ENCODE assay signal across 8 cellular contexts in the genomic region with DNA sequence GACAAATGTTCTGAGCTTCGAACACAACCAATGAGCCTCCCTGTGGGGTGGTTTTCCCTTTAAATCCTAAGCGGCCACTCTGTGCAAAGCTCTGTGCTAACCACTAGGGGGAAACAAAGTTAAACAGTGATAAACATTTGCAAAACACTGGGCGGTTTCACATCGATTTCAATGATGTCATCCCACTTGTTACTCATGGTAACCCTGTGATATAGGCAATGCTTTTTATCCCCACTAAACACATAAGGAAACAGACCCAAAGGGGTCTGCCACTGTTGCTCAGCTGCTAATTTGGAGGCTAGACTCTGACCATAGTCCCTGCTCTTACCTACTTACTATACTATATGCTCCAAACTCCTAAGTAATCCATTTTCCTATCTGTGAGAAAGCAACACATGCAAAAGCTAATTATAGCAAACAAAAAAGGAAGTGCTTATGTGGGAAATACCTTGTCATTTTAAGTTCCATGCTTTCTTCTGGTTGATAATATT. TPM values are rescaled to one million over a fixed set of nuclear protein-coding genes. Genes with fewer than 3 reads are reported as not detected.
DNase-seq lines count a peak whose midpoint lies in the region; ATAC-seq, FAIRE-seq and TF ChIP-seq lines count a peak whose summit lies in the region.

No MANE protein-coding gene starts in this region.

- H3K27ac ChIP-seq in SJSA1 (peak overlapping the region; percentile 19; the same call in 1 of the 2 replicates), iPS DF 6.9 (ENCODE audit: low read length) (no peak overlapping the region)

- peak; percentile 93 for ATAC-seq in HG02759 (IDR thresholded peaks at IDR 0.05; ENCODE audit: unreplicated experiment)

- H3K4me1 ChIP-seq in SJSA1 (replicated peaks) = no peaks in the 10 kb centered on the region
- H3K4me1 ChIP-seq in iPS DF 6.9 (ENCODE audit: control insufficient read depth, insufficient read depth, low read length) = no peaks in the 10 kb centered on the region

- H3K36me3 ChIP-seq in SJSA1 = no peaks in the 10 kb centered on the region
- H3K36me3 ChIP-seq in iPS DF 6.9 (ENCODE audit: control insufficient read depth, insufficient read depth, low read length) = no peaks in the 10 kb centered on the region

- H3K27me3 ChIP-seq in SJSA1 (replicated peaks) (no peaks in the 10 kb centered on the region), iPS DF 6.9 (ENCODE audit: control insufficient read depth, insufficient read depth, low read length) (no peaks in the 10 kb centered on the region)

- DNase-seq in A172 (ENCODE audit: low spot score) = peak; percentile 83
- DNase-seq in GM12892 (ENCODE audit: insufficient read length) = no peak
- DNase-seq in MV-4-11 (lab: John Stamatoyannopoulos, UW) = peak; percentile 94
- peak; percentile 54 to 66 for DNase-seq in SJSA1 (ENCODE audit: low read depth in 1 of 2, low spot score in 2 of 2)
- peak; percentile 86 for DNase-seq in astrocyte of the hippocampus (ENCODE audit: low read depth, low spot score)
- DNase-seq in iPS DF 6.9 (ENCODE audit: low read depth, low spot score) = peak; percentile 50
- peak; percentile 67 for DNase-seq in stimulated activated CD4-positive, alpha-beta T cell treated with anti-CD3 and anti-CD28 coated beads, Interleukin-15, amount 100 ng/mL, for 24 hours

- H3K9me3 ChIP-seq in SJSA1 (replicated peaks) (no peaks in the 10 kb centered on the region), iPS DF 6.9 (ENCODE audit: control insufficient read depth, insufficient read depth, low read length) (no peaks in the 10 kb centered on the region)

- peak; percentile 38 for FAIRE-seq in GM12892 (lab: Jason Lieb, UNC)

- WGBS in iPS DF 6.9 (ENCODE audit: insufficient coverage, insufficient read length) = no CpG with 5 or more reads among the region's 4 CpGs

- no peak for TF ChIP-seq POLR2A in GM12892 (IDR thresholded peaks at IDR 0.05; ENCODE audit: low read depth, low read length)

- H3K4me3 ChIP-seq in SJSA1 (no peak overlapping the region), iPS DF 6.9 (ENCODE audit: low read length) (no peak overlapping the region)

RNA-seq across cellular contexts. Expression of a gene that starts 57.3 kb away (rescaled TPM):
- 7.8 and 10.3 TPM in 2 replicates for total RNA-seq in A172 (2014; rRNA removed; shearing (Covaris generic))
- polyA plus RNA-seq in GM12892 (2012; ENCODE audit: missing spikeins) = 2.9 TPM
- 4.8 and 11.7 TPM in 2 replicates for total RNA-seq in SJSA1 (2014; rRNA removed; shearing (Covaris generic))
